1 cellular context compared by ENCODE assay signal in genomic region chr17:42980766-42981397, GRCh38.
TF ChIP-seq lines count a peak whose summit lies in the region.

No MANE protein-coding gene starts in this region.

TF ChIP-seq in HepG2, 621 proteins besides CTCF, POLR2A, EP300 and RAD21 (continued from another document and continues in another):
- TF ChIP-seq JUNB (CRISPR knock-in tag; IDR thresholded peaks at IDR 0.05; ENCODE audit: borderline replicate concordance) (peak; percentile 69; the same call in 1 of the 2 replicates), ZNF512B (CRISPR knock-in tag; IDR thresholded peaks at IDR 0.05; ENCODE audit: borderline replicate concordance) (0 out of 2 replicates have a peak, but pooled peaks have one; percentile 64), ZNF607 (CRISPR knock-in tag; IDR thresholded peaks at IDR 0.05; ENCODE audit: borderline replicate concordance) (peak; percentile 86), ZSCAN25 (CRISPR knock-in tag; IDR thresholded peaks at IDR 0.05) (peak; percentile 80; the same call in 1 of the 2 replicates), RARG (CRISPR knock-in tag; IDR thresholded peaks at IDR 0.05; ENCODE audit: low read depth) (no peak), NFYC (CRISPR knock-in tag; IDR thresholded peaks at IDR 0.05) (no peak), MIER3 (CRISPR knock-in tag; IDR thresholded peaks at IDR 0.05; ENCODE audit: borderline replicate concordance) (peak; percentile 28; the same call in 1 of the 2 replicates), NR3C1 (CRISPR knock-in tag; IDR thresholded peaks at IDR 0.05) (no peak), SRSF9 (IDR thresholded peaks at IDR 0.05; ENCODE audit: borderline replicate concordance, insufficient read depth, low read depth, low read length, poor library complexity, severe bottlenecking) (no peak), CBX1 (IDR thresholded peaks at IDR 0.05; ENCODE audit: low read depth) (no peak), NFIC (IDR thresholded peaks at IDR 0.05; ENCODE audit: low read length) (no peak), ZFAT (CRISPR knock-in tag; conservative IDR thresholded peaks at IDR 0.05) (no peak), MYC (CRISPR knock-in tag; IDR thresholded peaks at IDR 0.05; ENCODE audit: borderline replicate concordance) (no peak; the same call in 1 of the 2 replicates), ZBTB7A (CRISPR knock-in tag; IDR thresholded peaks at IDR 0.05) (no peak), MAZ (IDR thresholded peaks at IDR 0.05; ENCODE audit: borderline replicate concordance, low read depth, low read length) (no peak), MAZ (CRISPR knock-in tag; IDR thresholded peaks at IDR 0.05; ENCODE audit: low read depth) (peak; percentile 81), ATF1 (CRISPR knock-in tag; IDR thresholded peaks at IDR 0.05) (no peak), KDM5A (IDR thresholded peaks at IDR 0.05; ENCODE audit: borderline replicate concordance, low read length) (peak; percentile 17; the same call in 1 of the 2 replicates), PITX1 (CRISPR knock-in tag; IDR thresholded peaks at IDR 0.05) (no peak), KDM6A (CRISPR knock-in tag; IDR thresholded peaks at IDR 0.05; ENCODE audit: low read depth) (no peak), ZNF7 (CRISPR knock-in tag; IDR thresholded peaks at IDR 0.05) (no peak), ZNF317 (CRISPR knock-in tag; IDR thresholded peaks at IDR 0.05) (no peak), MBNL3 (CRISPR knock-in tag; conservative IDR thresholded peaks at IDR 0.05) (no peak), ZNF550 (CRISPR knock-in tag; IDR thresholded peaks at IDR 0.05; ENCODE audit: borderline replicate concordance) (no peak), RBAK (CRISPR knock-in tag; IDR thresholded peaks at IDR 0.05) (no peak), PHF8 (CRISPR knock-in tag; IDR thresholded peaks at IDR 0.05) (peak; percentile 61; the same call in 1 of the 2 replicates), ZNF589 (CRISPR knock-in tag; conservative IDR thresholded peaks at IDR 0.05) (no peak), ZNF572 (CRISPR knock-in tag; IDR thresholded peaks at IDR 0.05) (no peak), ZBTB14 (CRISPR knock-in tag; IDR thresholded peaks at IDR 0.05) (no peak), ASH2L (IDR thresholded peaks at IDR 0.05; ENCODE audit: insufficient read length, low read depth, low read length) (peak; percentile 37), U2AF1 (optimal IDR thresholded peaks at IDR 0.05; ENCODE audit: low read depth, low read length) (no peak), ATRX (CRISPR knock-in tag; IDR thresholded peaks at IDR 0.05; ENCODE audit: borderline replicate concordance) (no peak), ZNF501 (CRISPR knock-in tag; IDR thresholded peaks at IDR 0.05) (peak; percentile 38; the same call in 1 of the 2 replicates), LBX2 (CRISPR knock-in tag; IDR thresholded peaks at IDR 0.05; ENCODE audit: borderline replicate concordance) (no peak; the same call in 1 of the 2 replicates), CENPX (CRISPR knock-in tag; IDR thresholded peaks at IDR 0.05) (no peak), NCOR1 (IDR thresholded peaks at IDR 0.05; ENCODE audit: borderline replicate concordance, low read length) (no peak), PRDM15 (CRISPR knock-in tag; IDR thresholded peaks at IDR 0.05) (no peak), HMG20A (CRISPR knock-in tag; IDR thresholded peaks at IDR 0.05; ENCODE audit: borderline replicate concordance) (no peak)
- TF ChIP-seq, protein P1, sequence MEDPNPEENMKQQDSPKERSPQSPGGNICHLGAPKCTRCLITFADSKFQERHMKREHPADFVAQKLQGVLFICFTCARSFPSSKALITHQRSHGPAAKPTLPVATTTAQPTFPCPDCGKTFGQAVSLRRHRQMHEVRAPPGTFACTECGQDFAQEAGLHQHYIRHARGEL (CRISPR knock-in tag; IDR thresholded peaks at IDR 0.05): no peak
- TF ChIP-seq, protein P2, sequence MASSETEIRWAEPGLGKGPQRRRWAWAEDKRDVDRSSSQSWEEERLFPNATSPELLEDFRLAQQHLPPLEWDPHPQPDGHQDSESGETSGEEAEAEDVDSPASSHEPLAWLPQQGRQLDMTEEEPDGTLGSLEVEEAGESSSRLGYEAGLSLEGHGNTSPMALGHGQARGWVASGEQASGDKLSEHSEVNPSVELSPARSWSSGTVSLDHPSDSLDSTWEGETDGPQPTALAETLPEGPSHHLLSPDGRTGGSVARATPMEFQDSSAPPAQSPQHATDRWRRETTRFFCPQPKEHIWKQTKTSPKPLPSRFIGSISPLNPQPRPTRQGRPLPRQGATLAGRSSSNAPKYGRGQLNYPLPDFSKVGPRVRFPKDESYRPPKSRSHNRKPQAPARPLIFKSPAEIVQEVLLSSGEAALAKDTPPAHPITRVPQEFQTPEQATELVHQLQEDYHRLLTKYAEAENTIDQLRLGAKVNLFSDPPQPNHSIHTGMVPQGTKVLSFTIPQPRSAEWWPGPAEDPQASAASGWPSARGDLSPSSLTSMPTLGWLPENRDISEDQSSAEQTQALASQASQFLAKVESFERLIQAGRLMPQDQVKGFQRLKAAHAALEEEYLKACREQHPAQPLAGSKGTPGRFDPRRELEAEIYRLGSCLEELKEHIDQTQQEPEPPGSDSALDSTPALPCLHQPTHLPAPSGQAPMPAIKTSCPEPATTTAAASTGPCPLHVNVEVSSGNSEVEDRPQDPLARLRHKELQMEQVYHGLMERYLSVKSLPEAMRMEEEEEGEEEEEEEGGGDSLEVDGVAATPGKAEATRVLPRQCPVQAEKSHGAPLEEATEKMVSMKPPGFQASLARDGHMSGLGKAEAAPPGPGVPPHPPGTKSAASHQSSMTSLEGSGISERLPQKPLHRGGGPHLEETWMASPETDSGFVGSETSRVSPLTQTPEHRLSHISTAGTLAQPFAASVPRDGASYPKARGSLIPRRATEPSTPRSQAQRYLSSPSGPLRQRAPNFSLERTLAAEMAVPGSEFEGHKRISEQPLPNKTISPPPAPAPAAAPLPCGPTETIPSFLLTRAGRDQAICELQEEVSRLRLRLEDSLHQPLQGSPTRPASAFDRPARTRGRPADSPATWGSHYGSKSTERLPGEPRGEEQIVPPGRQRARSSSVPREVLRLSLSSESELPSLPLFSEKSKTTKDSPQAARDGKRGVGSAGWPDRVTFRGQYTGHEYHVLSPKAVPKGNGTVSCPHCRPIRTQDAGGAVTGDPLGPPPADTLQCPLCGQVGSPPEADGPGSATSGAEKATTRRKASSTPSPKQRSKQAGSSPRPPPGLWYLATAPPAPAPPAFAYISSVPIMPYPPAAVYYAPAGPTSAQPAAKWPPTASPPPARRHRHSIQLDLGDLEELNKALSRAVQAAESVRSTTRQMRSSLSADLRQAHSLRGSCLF (CRISPR knock-in tag; IDR thresholded peaks at IDR 0.05; ENCODE audit: borderline replicate concordance): no peak
- TF ChIP-seq, protein P3, sequence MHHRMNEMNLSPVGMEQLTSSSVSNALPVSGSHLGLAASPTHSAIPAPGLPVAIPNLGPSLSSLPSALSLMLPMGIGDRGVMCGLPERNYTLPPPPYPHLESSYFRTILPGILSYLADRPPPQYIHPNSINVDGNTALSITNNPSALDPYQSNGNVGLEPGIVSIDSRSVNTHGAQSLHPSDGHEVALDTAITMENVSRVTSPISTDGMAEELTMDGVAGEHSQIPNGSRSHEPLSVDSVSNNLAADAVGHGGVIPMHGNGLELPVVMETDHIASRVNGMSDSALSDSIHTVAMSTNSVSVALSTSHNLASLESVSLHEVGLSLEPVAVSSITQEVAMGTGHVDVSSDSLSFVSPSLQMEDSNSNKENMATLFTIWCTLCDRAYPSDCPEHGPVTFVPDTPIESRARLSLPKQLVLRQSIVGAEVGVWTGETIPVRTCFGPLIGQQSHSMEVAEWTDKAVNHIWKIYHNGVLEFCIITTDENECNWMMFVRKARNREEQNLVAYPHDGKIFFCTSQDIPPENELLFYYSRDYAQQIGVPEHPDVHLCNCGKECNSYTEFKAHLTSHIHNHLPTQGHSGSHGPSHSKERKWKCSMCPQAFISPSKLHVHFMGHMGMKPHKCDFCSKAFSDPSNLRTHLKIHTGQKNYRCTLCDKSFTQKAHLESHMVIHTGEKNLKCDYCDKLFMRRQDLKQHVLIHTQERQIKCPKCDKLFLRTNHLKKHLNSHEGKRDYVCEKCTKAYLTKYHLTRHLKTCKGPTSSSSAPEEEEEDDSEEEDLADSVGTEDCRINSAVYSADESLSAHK (CRISPR knock-in tag; IDR thresholded peaks at IDR 0.05; ENCODE audit: borderline replicate concordance): no peak
- TF ChIP-seq, protein P4, sequence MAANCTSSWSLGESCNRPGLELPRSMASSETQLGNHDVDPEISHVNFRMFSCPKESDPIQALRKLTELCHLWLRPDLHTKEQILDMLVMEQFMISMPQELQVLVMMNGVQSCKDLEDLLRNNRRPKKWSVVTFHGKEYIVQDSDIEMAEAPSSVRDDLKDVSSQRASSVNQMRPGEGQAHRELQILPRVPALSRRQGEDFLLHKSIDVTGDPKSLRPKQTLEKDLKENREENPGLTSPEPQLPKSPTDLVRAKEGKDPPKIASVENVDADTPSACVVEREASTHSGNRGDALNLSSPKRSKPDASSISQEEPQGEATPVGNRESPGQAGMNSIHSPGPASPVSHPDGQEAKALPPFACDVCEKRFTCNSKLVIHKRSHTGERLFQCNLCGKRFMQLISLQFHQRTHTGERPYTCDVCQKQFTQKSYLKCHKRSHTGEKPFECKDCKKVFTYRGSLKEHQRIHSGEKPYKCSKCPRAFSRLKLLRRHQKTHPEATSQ (CRISPR knock-in tag; IDR thresholded peaks at IDR 0.05; ENCODE audit: borderline replicate concordance): no peak
- TF ChIP-seq, protein P5, sequence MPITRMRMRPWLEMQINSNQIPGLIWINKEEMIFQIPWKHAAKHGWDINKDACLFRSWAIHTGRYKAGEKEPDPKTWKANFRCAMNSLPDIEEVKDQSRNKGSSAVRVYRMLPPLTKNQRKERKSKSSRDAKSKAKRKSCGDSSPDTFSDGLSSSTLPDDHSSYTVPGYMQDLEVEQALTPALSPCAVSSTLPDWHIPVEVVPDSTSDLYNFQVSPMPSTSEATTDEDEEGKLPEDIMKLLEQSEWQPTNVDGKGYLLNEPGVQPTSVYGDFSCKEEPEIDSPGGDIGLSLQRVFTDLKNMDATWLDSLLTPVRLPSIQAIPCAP (CRISPR knock-in tag; IDR thresholded peaks at IDR 0.05; ENCODE audit: low read depth): no peak
